Comparison of ENCODE assay signal across 7 cellular contexts in the genomic region with DNA sequence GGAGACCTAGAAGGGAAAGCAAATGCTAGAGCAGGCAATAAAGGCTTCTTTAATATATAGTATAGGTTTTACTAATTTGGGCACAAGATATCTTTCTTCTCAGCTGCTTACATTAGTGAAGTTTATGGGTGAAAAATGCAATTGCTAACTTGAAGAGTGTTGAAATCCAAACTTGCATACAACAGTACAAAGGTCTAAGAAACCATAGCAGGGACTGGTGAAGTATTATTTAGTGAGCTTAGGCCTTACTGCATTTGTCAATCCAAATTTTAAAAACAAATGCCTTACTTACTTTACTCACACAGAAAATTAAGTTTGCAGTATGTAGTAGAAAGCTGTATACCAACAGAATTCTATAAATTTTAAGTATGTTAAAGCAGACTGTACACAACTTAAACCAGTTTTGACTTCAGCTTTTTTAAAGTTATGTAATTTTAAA. TPM values are rescaled to one million over a fixed set of nuclear protein-coding genes. Genes with fewer than 3 reads are reported as not detected.
DNase-seq lines count a peak whose midpoint lies in the region; ATAC-seq and TF ChIP-seq lines count a peak whose summit lies in the region.

No MANE protein-coding gene starts in this region.

- H3F3A ChIP-seq in smooth muscle cell (ENCODE audit: low read depth): peaks cover 12% of the 10 kb centered on the region

- TF ChIP-seq CTCF in HFFc6 (IDR thresholded peaks at IDR 0.05): no peak
- TF ChIP-seq CTCF in WI38 (IDR thresholded peaks at IDR 0.05; ENCODE audit: low read depth, low read length): no peak
- TF ChIP-seq CTCF in smooth muscle cell (IDR thresholded peaks at IDR 0.05; ENCODE audit: borderline replicate concordance, insufficient read depth, poor library complexity, severe bottlenecking): no peak

- H3K4me3 Mint-ChIP-seq in HFFc6: peak overlapping the region; percentile 92

- H2AFZ ChIP-seq in smooth muscle cell (ENCODE audit: low read depth): no peak overlapping the region

- H3K4me1 ChIP-seq in iPS-15b (ENCODE audit: control insufficient read depth, insufficient read depth, low read length) (peaks cover 9% of the 10 kb centered on the region), smooth muscle cell (ENCODE audit: low read depth) (peaks cover 23% of the 10 kb centered on the region)

- peaks cover 43% of the 10 kb centered on the region for H3K4me1 Mint-ChIP-seq in HFFc6 (ENCODE audit: low read depth)

- H3K27ac ChIP-seq in smooth muscle cell (ENCODE audit: low read depth): peak overlapping the region; percentile 1

- no peaks in the 10 kb centered on the region for H3K36me3 ChIP-seq in iPS-15b (ENCODE audit: control insufficient read depth, insufficient read depth, low read length)
- H3K36me3 ChIP-seq in smooth muscle cell (ENCODE audit: low read depth): no peaks in the 10 kb centered on the region

- H3K9me3 ChIP-seq in iPS-15b (ENCODE audit: control insufficient read depth, insufficient read depth, low read length) (no peaks in the 10 kb centered on the region), smooth muscle cell (replicated peaks; ENCODE audit: low read depth) (no peaks in the 10 kb centered on the region)

- H3K27me3 Mint-ChIP-seq in HFFc6 (ENCODE audit: insufficient read depth): no peaks in the 10 kb centered on the region

- no peak for DNase-seq in HFFc6
- DNase-seq in smooth muscle cell (lab: John Stamatoyannopoulos, UW; ENCODE audit: unreplicated experiment): no peak
- DNase-seq in NCI-H345 treated with DMSO at 0.1 percent for 48 hours (lab: John Stamatoyannopoulos, UW; ENCODE audit: unreplicated experiment): no peak
- DNase-seq in OCI-M2 (lab: John Stamatoyannopoulos, UW; ENCODE audit: unreplicated experiment): no peak

- peaks cover 84% of the 10 kb centered on the region for H3K79me2 ChIP-seq in smooth muscle cell (ENCODE audit: low read depth)

- H3K36me3 Mint-ChIP-seq in HFFc6 (ENCODE audit: low read depth): peaks cover 20% of the 10 kb centered on the region

- peak overlapping the region; percentile 95 for H3K4me2 ChIP-seq in smooth muscle cell

- H3K9ac ChIP-seq in iPS-15b (ENCODE audit: low read depth, low read length) (no peak overlapping the region), smooth muscle cell (ENCODE audit: low read depth) (peak overlapping the region; percentile 24)

- H3K4me3 ChIP-seq in WI38 (ENCODE audit: low read depth, low read length) (peak overlapping the region; percentile 94), iPS-15b (ENCODE audit: low read depth, low read length) (peak overlapping the region; percentile 93), smooth muscle cell (peak overlapping the region; percentile 99)

- ATAC-seq in HG03378 (IDR thresholded peaks at IDR 0.05; ENCODE audit: unreplicated experiment): no peak

- no peaks in the 10 kb centered on the region for H3K9me3 Mint-ChIP-seq in HFFc6

- H3K27me3 ChIP-seq in iPS-15b (ENCODE audit: control insufficient read depth, insufficient read depth, low read length): no peaks in the 10 kb centered on the region
- H3K27me3 ChIP-seq in smooth muscle cell (ENCODE audit: low read depth): no peaks in the 10 kb centered on the region

- H3K27ac Mint-ChIP-seq in HFFc6: no peak overlapping the region

- peaks cover 64% of the 10 kb centered on the region for H4K20me1 ChIP-seq in smooth muscle cell (ENCODE audit: low read depth)

RNA-seq across cellular contexts. Expression of a gene that starts 1.4 kb away (rescaled TPM):
- 10 to 100 TPM in 1 of 6 experiments, 1 to 10 TPM in 5; 6.5 to 10.0 (median 7.5) TPM for total RNA-seq in HFFc6 (2021; fragmentation: NEBNext Ultra II Directional; extraction: Animal tissue kit (Norgen Biotek cat#: 25700))
- total RNA-seq in smooth muscle cell: 7.6 and 9.8 TPM in 2 replicates
- polyA plus RNA-seq in smooth muscle cell: 2.3 and 4.1 TPM in 2 replicates

RNA-seq across cellular contexts. Expression of a gene that starts 2.1 kb away (rescaled TPM):
- total RNA-seq in HFFc6 (2021; fragmentation: NEBNext Ultra II Directional; extraction: Animal tissue kit (Norgen Biotek cat#: 25700)): 10 to 100 TPM; 34.5 to 40.6 (median 38.6) TPM
- 43.6 and 66.2 TPM in 2 replicates for total RNA-seq in smooth muscle cell
- polyA plus RNA-seq in smooth muscle cell: 6.8 and 9.5 TPM in 2 replicates
